In genomic region chr20:49915118-49915379, GRCh38 we compare ENCODE assay signal across 1 cellular context.
TF ChIP-seq lines count a peak whose summit lies in the region.

No MANE protein-coding gene starts in this region.

TF ChIP-seq in HepG2, 621 proteins besides CTCF, POLR2A, EP300 and RAD21 (continued from another document):
- TF ChIP-seq THYN1 (CRISPR knock-in tag; IDR thresholded peaks at IDR 0.05; ENCODE audit: borderline replicate concordance, low read depth) (no peak), IKZF4 (CRISPR knock-in tag; IDR thresholded peaks at IDR 0.05; ENCODE audit: borderline replicate concordance, low read depth, not compliant biosample characterization) (peak; percentile 7), ZMAT3 (CRISPR knock-in tag; conservative IDR thresholded peaks at IDR 0.05) (peak; percentile 23; the same call in 1 of the 2 replicates), DNMT1 (CRISPR knock-in tag; IDR thresholded peaks at IDR 0.05) (no peak), NR2C2 (CRISPR knock-in tag; IDR thresholded peaks at IDR 0.05; ENCODE audit: borderline replicate concordance) (0 out of 2 replicates have a peak, but pooled peaks have one; percentile 60), REL (CRISPR knock-in tag; conservative IDR thresholded peaks at IDR 0.05) (0 out of 2 replicates have a peak, but pooled peaks have one; percentile 23), ZNF547 (CRISPR knock-in tag; IDR thresholded peaks at IDR 0.05) (peak; percentile 31; the same call in 1 of the 2 replicates), HOXA5 (CRISPR knock-in tag; IDR thresholded peaks at IDR 0.05) (no peak), KAT2B (IDR thresholded peaks at IDR 0.05; ENCODE audit: borderline replicate concordance, low read depth, low read length) (no peak), CENPBD1 (CRISPR knock-in tag; IDR thresholded peaks at IDR 0.05; ENCODE audit: borderline replicate concordance, low read depth) (0 out of 2 replicates have a peak, but pooled peaks have one; percentile 13), HDAC2 (CRISPR knock-in tag; IDR thresholded peaks at IDR 0.05) (no peak), HIVEP1 (CRISPR knock-in tag; IDR thresholded peaks at IDR 0.05) (no peak), ZNF552 (CRISPR knock-in tag; IDR thresholded peaks at IDR 0.05; ENCODE audit: borderline replicate concordance) (0 out of 2 replicates have a peak, but pooled peaks have one; percentile 43), AKNA (CRISPR knock-in tag; IDR thresholded peaks at IDR 0.05; ENCODE audit: borderline replicate concordance) (no peak), JARID2 (CRISPR knock-in tag; IDR thresholded peaks at IDR 0.05; ENCODE audit: insufficient replicate concordance) (no peak), ZNF430 (CRISPR knock-in tag; IDR thresholded peaks at IDR 0.05) (0 out of 2 replicates have a peak, but pooled peaks have one; percentile 7), ZNF275 (CRISPR knock-in tag; IDR thresholded peaks at IDR 0.05; ENCODE audit: borderline replicate concordance) (no peak), ZNF564 (CRISPR knock-in tag; IDR thresholded peaks at IDR 0.05) (0 out of 2 replicates have a peak, but pooled peaks have one; percentile 82), ZNF274 (CRISPR knock-in tag; IDR thresholded peaks at IDR 0.05) (peak; percentile 0; the same call in 1 of the 2 replicates), ZBTB39 (CRISPR knock-in tag; IDR thresholded peaks at IDR 0.05) (peak; percentile 83; the same call in 1 of the 2 replicates), ZNF446 (CRISPR knock-in tag; IDR thresholded peaks at IDR 0.05) (peak; percentile 85; the same call in 1 of the 2 replicates), MZF1 (CRISPR knock-in tag; IDR thresholded peaks at IDR 0.05; ENCODE audit: borderline replicate concordance) (no peak), GATA4 (IDR thresholded peaks at IDR 0.05; ENCODE audit: borderline replicate concordance, low read depth) (no peak), FOXP4 (CRISPR knock-in tag; IDR thresholded peaks at IDR 0.05) (no peak), JUN (CRISPR knock-in tag; IDR thresholded peaks at IDR 0.05) (no peak), FUBP1 (CRISPR knock-in tag; IDR thresholded peaks at IDR 0.05; ENCODE audit: borderline replicate concordance) (no peak), PBX2 (CRISPR knock-in tag; IDR thresholded peaks at IDR 0.05) (no peak), ZNF234 (CRISPR knock-in tag; conservative IDR thresholded peaks at IDR 0.05) (no peak), ZNF605 (CRISPR knock-in tag; IDR thresholded peaks at IDR 0.05) (0 out of 2 replicates have a peak, but pooled peaks have one; percentile 3), THRA (CRISPR knock-in tag; IDR thresholded peaks at IDR 0.05; ENCODE audit: borderline replicate concordance) (no peak), AGO2 (optimal IDR thresholded peaks at IDR 0.05; ENCODE audit: low read depth, low read length) (peak; percentile 84), U2AF1 (optimal IDR thresholded peaks at IDR 0.05; ENCODE audit: low read depth, low read length) (no peak), FOSL1 (CRISPR knock-in tag; IDR thresholded peaks at IDR 0.05; ENCODE audit: borderline replicate concordance) (no peak), ZBTB20 (CRISPR knock-in tag; IDR thresholded peaks at IDR 0.05; ENCODE audit: borderline replicate concordance, low read depth) (peak; percentile 20; the same call in 1 of the 2 replicates), NCOA2 (CRISPR knock-in tag; IDR thresholded peaks at IDR 0.05) (no peak), ZNF343 (CRISPR knock-in tag; IDR thresholded peaks at IDR 0.05) (no peak), ZNF432 (CRISPR knock-in tag; IDR thresholded peaks at IDR 0.05; ENCODE audit: borderline replicate concordance) (peak; percentile 66; the same call in 1 of the 2 replicates), KDM2A (CRISPR knock-in tag; IDR thresholded peaks at IDR 0.05; ENCODE audit: borderline replicate concordance, low read depth) (no peak), HNRNPK (IDR thresholded peaks at IDR 0.05; ENCODE audit: low read depth, low read length, poor library complexity, severe bottlenecking) (no peak)
